8 cellular contexts compared by ENCODE assay signal in genomic region chr3:179852117-179852886, GRCh38.
DNase-seq lines count a peak whose midpoint lies in the region; ATAC-seq and TF ChIP-seq lines count a peak whose summit lies in the region.

No MANE protein-coding gene starts in this region.

- no peaks in the 10 kb centered on the region for H3K9me3 ChIP-seq in BE2C

- no peaks in the 10 kb centered on the region for H3K36me3 ChIP-seq in BE2C

- H3K27me3 ChIP-seq in BE2C, result no peaks in the 10 kb centered on the region

- no peaks in the 10 kb centered on the region for H3K4me1 ChIP-seq in BE2C

- peak; percentile 14 for DNase-seq in BE2C
- peak; percentile 13 for DNase-seq in HuH-7 (ENCODE audit: low spot score)
- DNase-seq in cerebellar cortex (ENCODE audit: low spot score), result peak; percentile 8
- no peak for DNase-seq in midbrain (lab: John Stamatoyannopoulos, UW)
- no peak for DNase-seq in NCI-H1105 (lab: John Stamatoyannopoulos, UW)
- no peak for DNase-seq in cerebellum (ENCODE audit: low spot score)
- no peak for DNase-seq in medulla oblongata (ENCODE audit: extremely low spot score)

- TF ChIP-seq CTCF in BE2C (IDR thresholded peaks at IDR 0.05; ENCODE audit: low read depth, low read length), result peak; percentile 41

- peak; percentile 67 for ATAC-seq in GM21390 (IDR thresholded peaks at IDR 0.05; ENCODE audit: unreplicated experiment)

- no peak overlapping the region for H3K4me3 ChIP-seq in BE2C (ENCODE audit: low read depth, low read length)

Comparison
In these comparisons a context has a peak if more than half of its experiments do, and no peak if none do; other contexts are left out.
1. DNase-seq: peak in BE2C (single experiment), HuH-7 (single experiment) and cerebellar cortex (single experiment); none in midbrain (single experiment), NCI-H1105 (single experiment), cerebellum (single experiment) and medulla oblongata (single experiment).